ENCODE assay signal across 22 cellular contexts in genomic region chr10:44389150-44389549, GRCh38. TPM values are rescaled to one million over a fixed set of nuclear protein-coding genes. Genes with fewer than 3 reads are reported as not detected.
DNase-seq lines count a peak whose midpoint lies in the region; ATAC-seq and TF ChIP-seq lines count a peak whose summit lies in the region.
"Had no signal": no experiment of that assay in that cellular context is flagged by ENCODE, and none has a peak within 500 bp of the region (broad histone marks: within the 10 kb centered on the region; RNA-seq: fewer than 3 reads in every experiment).

No MANE protein-coding gene starts in this region.

- peaks cover 41% of the 10 kb centered on the region for H3K27me3 Mint-ChIP-seq in activated T-cell treated with anti-CD3 and anti-CD28 coated beads, Interleukin-2, amount 50 U/mL, for 4 hours (ENCODE audit: low read depth)

- TF ChIP-seq CTCF in HEK293 (tag by site-specific recombination; IDR thresholded peaks at IDR 0.05) (no peak), adrenal gland (IDR thresholded peaks at IDR 0.05) (no peak), left ventricle myocardium inferior (IDR thresholded peaks at IDR 0.05; ENCODE audit: borderline replicate concordance) (no peak), PC-3 (conservative IDR thresholded peaks at IDR 0.05; ENCODE audit: low read depth, low read length) (no peak)

- DNase-seq in adrenal gland (peak; percentile 24 to 73 (median 55)), left ventricle myocardium inferior (peak; percentile 61), sciatic nerve (ENCODE audit: low spot score) (peak; percentile 64), NCI-H2171 (lab: John Stamatoyannopoulos, UW) (no peak), PC-3 (no peak)
- no peak for DNase-seq in activated T-cell treated with anti-CD3 and anti-CD28 coated beads, Interleukin-2, amount 50 U/mL, for 4 hours
- DNase-seq: activated B cell treated with CpG ODN at 0.5 μM for 24 hours; activated CD4-positive, alpha-beta T cell treated with anti-CD3 and anti-CD28 coated beads, Interleukin-2, amount 50 U/mL, for 4 hours; colonic mucosa; esophagus squamous epithelium; NCI-H1092; NCI-H187; NCI-H2227 treated with DMSO at 0.1 percent for 48 hours; NCI-H82; stimulated activated CD4-positive, alpha-beta T cell treated with anti-CD3 and anti-CD28 coated beads, Interleukin-1b, Interleukin-23, amount 100 ng/mL, for 48 hours; T1000 had no signal

- H2AFZ ChIP-seq in PC-3 (ENCODE audit: low read length): no peak overlapping the region

- H3K27me3 ChIP-seq in adrenal gland: peaks cover 12% of the 10 kb centered on the region
- peaks cover 16% of the 10 kb centered on the region for H3K27me3 ChIP-seq in left ventricle myocardium inferior (ENCODE audit: low read depth)
- H3K27me3 ChIP-seq in PC-3 (ENCODE audit: low read length): peaks cover 52% of the 10 kb centered on the region

- intact Hi-C loops in adrenal gland (cut with DNase I) (loop anchor here (5.0 to 10.0 kb wide), 3 partner anchors 468 to 702 kb away; no protein-coding TSS in a partner anchor), left ventricle myocardium inferior (cut with micrococcal nuclease) (loop anchor here (5.0 to 10.0 kb wide), 2 partner anchors 466 to 717 kb away; no protein-coding TSS in a partner anchor), sciatic nerve (cut with DNase I) (loop anchor here (5.0 to 10.0 kb wide), 2 partner anchors 466 to 717 kb away; no protein-coding TSS in a partner anchor), PC-3 (cut with micrococcal nuclease) (loop anchor here (5.0 to 10.0 kb wide), 2 partner anchors 476 to 602 kb away; no protein-coding TSS in a partner anchor)

- TF ChIP-seq POLR2A in adrenal gland (IDR thresholded peaks at IDR 0.05): no peak

- H3K27ac ChIP-seq in HEK293 (ENCODE audit: extremely low read depth, low read depth, low read length) (no peak overlapping the region), adrenal gland (no peak overlapping the region), left ventricle myocardium inferior (replicated peaks) (no peak overlapping the region), PC-3 (ENCODE audit: low read length) (no peak overlapping the region)
- H3K27ac ChIP-seq: colonic mucosa, esophagus squamous epithelium, skin epidermis had no signal

- ATAC-seq in sciatic nerve (no peak), PC-3 (no peak), GM19035 (IDR thresholded peaks at IDR 0.05; ENCODE audit: unreplicated experiment) (no peak)
- ATAC-seq in activated T-cell treated with anti-CD3 and anti-CD28 coated beads, Interleukin-2, amount 50 U/mL, for 4 hours: no peak

- no peak overlapping the region for H3K9ac ChIP-seq in PC-3 (ENCODE audit: low read length)

- POLR2A ChIA-PET in HEK293 (lab: Yijun Ruan, JAX) (no interaction called here), PC-3 (lab: Charles Lee; ENCODE audit: unreplicated experiment) (no interaction called here)

- H3K36me3 ChIP-seq in HEK293 (ENCODE audit: control insufficient read depth in 2 of 2, insufficient read depth in 1 of 2, low read length in 2 of 2) (no peaks in the 10 kb centered on the region), adrenal gland (replicated peaks in 1 of 2) (no peaks in the 10 kb centered on the region), left ventricle myocardium inferior (no peaks in the 10 kb centered on the region), PC-3 (ENCODE audit: low read depth, low read length) (no peaks in the 10 kb centered on the region)
- H3K36me3 ChIP-seq: colonic mucosa, esophagus squamous epithelium had no signal

- no peaks in the 10 kb centered on the region for H4K20me1 ChIP-seq in PC-3 (ENCODE audit: low read length)

- no peak overlapping the region for H3K4me2 ChIP-seq in PC-3 (ENCODE audit: low read length)

- H3K4me3 ChIP-seq in HEK293 (ENCODE audit: low read depth, low read length) (no peak overlapping the region), adrenal gland (no peak overlapping the region), left ventricle myocardium inferior (no peak overlapping the region), PC-3 (ENCODE audit: low read length) (no peak overlapping the region)
- H3K4me3 ChIP-seq: colonic mucosa, esophagus squamous epithelium, lung, skin epidermis had no signal

- H3K79me2 ChIP-seq in PC-3 (ENCODE audit: low read length): no peaks in the 10 kb centered on the region

- CTCF ChIA-PET in HEK293 (lab: Yijun Ruan, JAX): interaction anchor here (0.9 to 1.2 kb wide), 3 partner anchors 12 to 469 kb away, joined by 3 to 4 read pairs (median 3); no protein-coding TSS in a partner anchor
- CTCF ChIA-PET in PC-3 (lab: Charles Lee): no interaction called here

- H3K9me3 Mint-ChIP-seq in activated T-cell treated with anti-CD3 and anti-CD28 coated beads, Interleukin-2, amount 50 U/mL, for 4 hours: no peaks in the 10 kb centered on the region
- H3K9me3 Mint-ChIP-seq: activated B cell treated with CpG ODN at 0.5 μM for 24 hours had no signal

- H3K9me3 ChIP-seq in HEK293 (ENCODE audit: control insufficient read depth, insufficient read depth, low read depth, low read length) (no peaks in the 10 kb centered on the region), adrenal gland (replicated peaks in 1 of 3) (no peaks in the 10 kb centered on the region), left ventricle myocardium inferior (replicated peaks) (no peaks in the 10 kb centered on the region), PC-3 (ENCODE audit: low read length) (no peaks in the 10 kb centered on the region)
- H3K9me3 ChIP-seq: Caco-2, colonic mucosa, esophagus squamous epithelium had no signal

- no TSS peak for BruUV-seq in PC-3 (replicated peaks; lab: Mats Ljungman, UMichigan)

- H3K4me1 ChIP-seq in HEK293 (ENCODE audit: control insufficient read depth, insufficient read depth, low read length): peaks cover 7% of the 10 kb centered on the region
- H3K4me1 ChIP-seq in adrenal gland (replicated peaks in 1 of 2): peaks cover 0 to 6% of the 10 kb centered on the region in 2 donors
- H3K4me1 ChIP-seq in left ventricle myocardium inferior: peaks cover 35% of the 10 kb centered on the region
- H3K4me1 ChIP-seq in PC-3 (ENCODE audit: insufficient read depth, low read length): no peaks in the 10 kb centered on the region
- H3K4me1 ChIP-seq: colonic mucosa had no signal

- no peaks in the 10 kb centered on the region for H3K36me3 Mint-ChIP-seq in activated T-cell treated with anti-CD3 and anti-CD28 coated beads, Interleukin-2, amount 50 U/mL, for 4 hours (ENCODE audit: insufficient read depth)

- peaks cover 8% of the 10 kb centered on the region for H3K4me1 Mint-ChIP-seq in activated T-cell treated with anti-CD3 and anti-CD28 coated beads, Interleukin-2, amount 50 U/mL, for 4 hours (ENCODE audit: low read depth)

- WGBS in adrenal gland, 4 donors: 50 to 62% (median 52%) methylated on average over 2 to 4 of the region's 4 CpGs; no CpG with 5 or more reads in 1 of the 4 donors

- no peaks in the 10 kb centered on the region for H3K9me2 ChIP-seq in PC-3 (replicated peaks; ENCODE audit: low read length)

- H3K4me3 Mint-ChIP-seq in activated T-cell treated with anti-CD3 and anti-CD28 coated beads, Interleukin-2, amount 50 U/mL, for 4 hours: no peak overlapping the region
- H3K4me3 Mint-ChIP-seq: activated B cell treated with CpG ODN at 0.5 μM for 24 hours had no signal

- H3F3A ChIP-seq in PC-3 (ENCODE audit: low read length, unreplicated experiment): no peaks in the 10 kb centered on the region

TF ChIP-seq in HEK293, 187 proteins besides CTCF, POLR2A, EP300 and RAD21:
- TF ChIP-seq ZNF274 (IDR thresholded peaks at IDR 0.05; ENCODE audit: low read length) (no peak), ZNF274 (tag by site-specific recombination; IDR thresholded peaks at IDR 0.05; ENCODE audit: borderline replicate concordance) (no peak), ZIC2 (tag by site-specific recombination; IDR thresholded peaks at IDR 0.05) (peak; percentile 76)

RNA-seq across cellular contexts. Expression of gene CXCL12, which starts 4.3 kb away (rescaled TPM):
- total RNA-seq in adrenal gland (100 to 1,000 TPM in 4 of 8 donors, 10 to 100 TPM in 4; 47.0 to 193 (median 89.5) TPM), left ventricle myocardium inferior (130 TPM), sciatic nerve (394 TPM), PC-3 (2014; rRNA removed) (0.12 and 0.47 TPM in 2 replicates)
- polyA plus RNA-seq in adrenal gland: 10 to 100 TPM; 37.7 to 77.8 (median 41.0) TPM
- total RNA-seq in activated T-cell treated with anti-CD3 and anti-CD28 coated beads, Interleukin-2, amount 50 U/mL, for 4 hours: under 1 TPM in 2 of 3 donors, not detected in 1; 0.13 to 0.16 TPM
- total RNA-seq: activated B cell treated with CpG ODN at 0.5 μM for 24 hours, OCI-LY7 had no signal

Comparison
In these comparisons a context has a peak if more than half of its experiments do, and no peak if none do; other contexts are left out.
1. DNase-seq: peak in adrenal gland (7 of 7), left ventricle myocardium inferior (single experiment) and sciatic nerve (single experiment); none in activated T-cell treated with anti-CD3 and anti-CD28 coated beads, Interleukin-2, amount 50 U/mL, for 4 hours (single experiment), NCI-H2171 (single experiment) and PC-3 (single experiment).
2. RNA of gene CXCL12, which starts 4.3 kb away (total RNA-seq): 394 TPM in sciatic nerve (single experiment), 130 TPM in left ventricle myocardium inferior (single experiment) and 47.0 to 193 TPM in adrenal gland; 0.12 to 0.47 TPM in PC-3 and 0.13 to 0.16 TPM in activated T-cell treated with anti-CD3 and anti-CD28 coated beads, Interleukin-2, amount 50 U/mL, for 4 hours; every median in the first group is over 10 times any median in the second.